ENCODE assay signal across 1 cellular context in genomic region chr5:36410672-36411071, GRCh38.
TF ChIP-seq lines count a peak whose summit lies in the region.

No MANE protein-coding gene starts in this region.

TF ChIP-seq in HEK293, 187 proteins besides CTCF, POLR2A, EP300 and RAD21 (continued from another document):
- TF ChIP-seq ZNF280D (tag by site-specific recombination; IDR thresholded peaks at IDR 0.05): peak; percentile 89; the same call in 1 of the 2 replicates
